In genomic region chr10:108434818-108435217, GRCh38 we compare ENCODE assay signal across 33 cellular contexts.
DNase-seq lines count a peak whose midpoint lies in the region; TF ChIP-seq lines count a peak whose summit lies in the region.
"Had no signal": no experiment of that assay in that cellular context is flagged by ENCODE, and none has a peak within 500 bp of the region (broad histone marks: within the 10 kb centered on the region; RNA-seq: fewer than 3 reads in every experiment).

No MANE protein-coding gene starts in this region.

- H3K23ac ChIP-seq in mesendoderm (ENCODE audit: low read length), result no peak overlapping the region

- H2AK5ac ChIP-seq in mesendoderm (ENCODE audit: low read length), result no peak overlapping the region

- no peaks in the 10 kb centered on the region for H3K4me1 ChIP-seq in mesendoderm (ENCODE audit: control insufficient read depth, low read depth, low read length)
- H3K4me1 ChIP-seq: BLaER1, right lobe of liver, spleen, stomach, vagina had no signal

- no peaks in the 10 kb centered on the region for H3K36me3 ChIP-seq in mesendoderm (ENCODE audit: control insufficient read depth, insufficient read depth, low read length)
- H3K36me3 ChIP-seq: BLaER1, neutrophil, right lobe of liver, spleen, stomach, vagina had no signal

- no peak overlapping the region for H3K18ac ChIP-seq in mesendoderm (ENCODE audit: low read length)

- no peak overlapping the region for H2BK15ac ChIP-seq in mesendoderm (replicated peaks; ENCODE audit: low read depth)

- WGBS in mesendoderm (ENCODE audit: extremely low coverage, insufficient coverage, low lambda C conversion rate), result no CpG with 5 or more reads among the region's 2 CpGs

- no peak overlapping the region for H4K5ac ChIP-seq in mesendoderm (ENCODE audit: low read length)

- no peak overlapping the region for H2BK120ac ChIP-seq in mesendoderm (ENCODE audit: low read depth, low read length)

- no peak overlapping the region for H3K4ac ChIP-seq in mesendoderm (ENCODE audit: low read depth, low read length)

- H3K79me1 ChIP-seq in mesendoderm (ENCODE audit: low read length), result no peaks in the 10 kb centered on the region

- DNase-seq in ELR (ENCODE audit: low read depth) (peak; percentile 19), NCI-H1048 (lab: John Stamatoyannopoulos, UW) (peak; percentile 19), astrocyte of the hippocampus (ENCODE audit: low read depth, low spot score) (peak; percentile 10), mesendoderm (peak; percentile 35), dorsolateral prefrontal cortex (no peak), NCI-H2227 (lab: John Stamatoyannopoulos, UW; ENCODE audit: unreplicated experiment) (no peak)
- DNase-seq in stimulated activated naive CD4-positive, alpha-beta T cell (lab: John Stamatoyannopoulos, UW), result no peak
- DNase-seq in activated CD4-positive, alpha-beta T cell treated with anti-CD3 and anti-CD28 coated beads, Interleukin-2, amount 50 U/mL, for 1 hour, result no peak
- DNase-seq: activated B cell treated with CpG ODN at 0.5 μM for 24 hours; activated CD4-positive, alpha-beta T cell treated with anti-CD3 and anti-CD28 coated beads, Interleukin-2, amount 10 ng/mL, durations not matched to agents 7 days and 5 days; activated CD8-positive, alpha-beta memory T cell treated with anti-CD3 and anti-CD28 coated beads, Interleukin-2, amount 10 ng/mL, durations not matched to agents 7 days and 5 days; activated gamma-delta T cell; activated naive CD8-positive, alpha-beta T cell treated with anti-CD3 and anti-CD28 coated beads for 36 hours; activated T-cell treated with anti-CD3 and anti-CD28 coated beads, Interleukin-2, amount 50 U/mL, for 4 hours; anterior cingulate cortex; DMS153; effector CD4-positive, alpha-beta T cell; HCEC 1CT; IMR-90; left ventricle myocardium superior; NCI-H1092 treated with DMSO at 0.1 percent for 48 hours; NCI-H187; NCI-H524 treated with DMSO at 0.1 percent for 48 hours; posterior cingulate gyrus; right lobe of liver; spleen; stimulated activated CD4-positive, alpha-beta T cell treated with anti-CD3 and anti-CD28 coated beads, Interleukin-2, amount 100 ng/mL, for 24 hours; stomach; T1000 had no signal

- intact Hi-C loops in dorsolateral prefrontal cortex (cut with DNase I), result no loop called here

- H3K4me2 ChIP-seq in mesendoderm (ENCODE audit: low read length), result no peak overlapping the region
- H3K4me2 ChIP-seq: BLaER1 had no signal

- H3K9ac ChIP-seq in mesendoderm (ENCODE audit: low read length), result no peak overlapping the region
- H3K9ac ChIP-seq: BLaER1 had no signal

- no peak overlapping the region for H3K56ac ChIP-seq in mesendoderm (ENCODE audit: low read length)

- TF ChIP-seq CTCF in dorsolateral prefrontal cortex (IDR thresholded peaks at IDR 0.05 in 54 of 56, conservative IDR thresholded peaks at IDR 0.05 in 2 of 56; ENCODE audit: low read depth in 1 of 56, partially characterized antibody in 56 of 56), result no peak

- no peaks in the 10 kb centered on the region for H3K27me3 ChIP-seq in mesendoderm (ENCODE audit: insufficient read depth, low read length, poor library complexity)
- peaks cover 0 to 4% (median 0%) of the 10 kb centered on the region in 45 donors for H3K27me3 ChIP-seq in dorsolateral prefrontal cortex
- H3K27me3 ChIP-seq: BLaER1, neutrophil, right lobe of liver, spleen, stomach, vagina had no signal

- no peak overlapping the region for H3K27ac ChIP-seq in mesendoderm (ENCODE audit: low read depth, low read length)
- no peak overlapping the region for H3K27ac ChIP-seq in dorsolateral prefrontal cortex
- H3K27ac ChIP-seq: BLaER1, epithelial cell of prostate, neutrophil, right lobe of liver, spleen, stomach, vagina had no signal

- no peak overlapping the region for H4K8ac ChIP-seq in mesendoderm (ENCODE audit: low read depth, low read length)

- H3K79me2 ChIP-seq in mesendoderm (ENCODE audit: control insufficient read depth, insufficient read depth, low read length), result no peaks in the 10 kb centered on the region

- no peak overlapping the region for H2BK5ac ChIP-seq in mesendoderm (ENCODE audit: low read length)

- no peak overlapping the region for H3K4me3 ChIP-seq in mesendoderm (ENCODE audit: low read length)
- H3K4me3 ChIP-seq in dorsolateral prefrontal cortex, result no peak overlapping the region
- H3K4me3 ChIP-seq: BLaER1, right lobe of liver, spleen, stomach, vagina had no signal

Comparison
In these comparisons a context has a peak if more than half of its experiments do, and no peak if none do; other contexts are left out.
1. DNase-seq: peak in ELR (single experiment), NCI-H1048 (single experiment), astrocyte of the hippocampus (single experiment) and mesendoderm (single experiment); none in dorsolateral prefrontal cortex (0 of 10), stimulated activated naive CD4-positive, alpha-beta T cell (0 of 6), activated CD4-positive, alpha-beta T cell treated with anti-CD3 and anti-CD28 coated beads, Interleukin-2, amount 50 U/mL, for 1 hour (single experiment) and NCI-H2227 (single experiment).